Comparison of ENCODE assay signal across 1 cellular context in genomic region chr4:184818216-184818564, GRCh38.
TF ChIP-seq lines count a peak whose summit lies in the region.

No MANE protein-coding gene starts in this region.

TF ChIP-seq in GM12878, 131 proteins besides CTCF, POLR2A, EP300 and RAD21 (continued from another document and continues in another):
- TF ChIP-seq BCLAF1 (IDR thresholded peaks at IDR 0.05) = no peak
- 0 out of 2 replicates have a peak, but pooled peaks have one; percentile 50 for TF ChIP-seq MXI1 (IDR thresholded peaks at IDR 0.05; ENCODE audit: low read depth, low read length)
- TF ChIP-seq ZBTB11 (CRISPR knock-in tag; IDR thresholded peaks at IDR 0.05) = no peak
- TF ChIP-seq PBX3 (IDR thresholded peaks at IDR 0.05; ENCODE audit: insufficient replicate concordance, low read depth, low read length) = no peak
- TF ChIP-seq HSF1 (IDR thresholded peaks at IDR 0.05; ENCODE audit: low read depth, low read length) = no peak
- TF ChIP-seq USF2 (IDR thresholded peaks at IDR 0.05; ENCODE audit: borderline replicate concordance, low read depth, low read length) = no peak
- TF ChIP-seq MEF2B (IDR thresholded peaks at IDR 0.05; ENCODE audit: partially characterized antibody, poor library complexity, severe bottlenecking) = no peak
- TF ChIP-seq CHD1 (IDR thresholded peaks at IDR 0.05; ENCODE audit: low read depth, low read length) = no peak
- TF ChIP-seq RCOR1 (conservative IDR thresholded peaks at IDR 0.05; ENCODE audit: low read depth, low read length) = no peak
- TF ChIP-seq TCF3 (IDR thresholded peaks at IDR 0.05; ENCODE audit: borderline replicate concordance, insufficient read depth, low read depth, low read length) = 0 out of 2 replicates have a peak, but pooled peaks have one; percentile 60
- no peak for TF ChIP-seq ELK1 (IDR thresholded peaks at IDR 0.05; ENCODE audit: low read depth, low read length)
- TF ChIP-seq NBN (IDR thresholded peaks at IDR 0.05) = no peak
- TF ChIP-seq FOXM1 (IDR thresholded peaks at IDR 0.05; ENCODE audit: low read depth, low read length) = no peak
- TF ChIP-seq BCL3 (IDR thresholded peaks at IDR 0.05; ENCODE audit: borderline replicate concordance, insufficient read depth, low read depth, low read length, poor library complexity, severe bottlenecking) = no peak
- TF ChIP-seq ATF3 (IDR thresholded peaks at IDR 0.05; ENCODE audit: borderline replicate concordance, extremely low read depth, low read depth, low read length) = no peak
- peak; percentile 54; the same call in 1 of the 2 replicates for TF ChIP-seq TBL1XR1 (IDR thresholded peaks at IDR 0.05; ENCODE audit: low read depth, low read length)
- TF ChIP-seq NFIC (IDR thresholded peaks at IDR 0.05; ENCODE audit: low read depth, low read length) = no peak
- TF ChIP-seq TCF12 (IDR thresholded peaks at IDR 0.05; ENCODE audit: low read depth, low read length) = peak; percentile 89
- TF ChIP-seq HCFC1 (IDR thresholded peaks at IDR 0.05; ENCODE audit: low read length) = no peak
- no peak for TF ChIP-seq NFYA (IDR thresholded peaks at IDR 0.05; ENCODE audit: borderline replicate concordance, low read depth, low read length)
- no peak for TF ChIP-seq HDGF (IDR thresholded peaks at IDR 0.05)
- TF ChIP-seq NFXL1 (IDR thresholded peaks at IDR 0.05; ENCODE audit: borderline replicate concordance) = no peak
- peak; percentile 88 for TF ChIP-seq RUNX3 (IDR thresholded peaks at IDR 0.05; ENCODE audit: low read length)
- no peak for TF ChIP-seq FOXK2 (IDR thresholded peaks at IDR 0.05)
- TF ChIP-seq EED (IDR thresholded peaks at IDR 0.05; ENCODE audit: low read depth) = peak; percentile 69; the same call in 1 of the 2 replicates
- TF ChIP-seq CBFB (IDR thresholded peaks at IDR 0.05; ENCODE audit: low read depth) = no peak
- no peak for TF ChIP-seq ZSCAN29 (IDR thresholded peaks at IDR 0.05)
- TF ChIP-seq SUPT20H (IDR thresholded peaks at IDR 0.05; ENCODE audit: borderline replicate concordance, control insufficient read depth, low read depth, low read length) = no peak
- no peak for TF ChIP-seq RELB (IDR thresholded peaks at IDR 0.05; ENCODE audit: low read depth)
- TF ChIP-seq DPF2 (IDR thresholded peaks at IDR 0.05) = no peak
- TF ChIP-seq GATAD2B (conservative IDR thresholded peaks at IDR 0.05; ENCODE audit: low read depth) = peak; percentile 0; the same call in 1 of the 2 replicates
- TF ChIP-seq ZNF592 (IDR thresholded peaks at IDR 0.05) = no peak
- TF ChIP-seq SRF (IDR thresholded peaks at IDR 0.05; ENCODE audit: low read depth in 2 of 2, low read length in 2 of 2) = no peak
- no peak for TF ChIP-seq E2F8 (IDR thresholded peaks at IDR 0.05; ENCODE audit: low read depth, partially characterized antibody)
- TF ChIP-seq IKZF1 (conservative IDR thresholded peaks at IDR 0.05) = peak; percentile 54; the same call in 1 of the 2 replicates
- 0 out of 2 replicates have a peak, but pooled peaks have one; percentile 30 for TF ChIP-seq CREB1 (IDR thresholded peaks at IDR 0.05; ENCODE audit: low read depth)
